Comparison of ENCODE assay signal across 11 cellular contexts in genomic region chr16:28264656-28265055, GRCh38. TPM values are rescaled to one million over a fixed set of nuclear protein-coding genes. Genes with fewer than 3 reads are reported as not detected.
DNase-seq lines count a peak whose midpoint lies in the region; ATAC-seq and TF ChIP-seq lines count a peak whose summit lies in the region.
"Had no signal": no experiment of that assay in that cellular context is flagged by ENCODE, and none has a peak within 500 bp of the region (broad histone marks: within the 10 kb centered on the region; RNA-seq: fewer than 3 reads in every experiment).

No MANE protein-coding gene starts in this region.

- H3K9me3 Mint-ChIP-seq in activated CD4-positive, alpha-beta memory T cell treated with anti-CD3 and anti-CD28 coated beads, Interleukin-2, amount 10 ng/mL, durations not matched to agents 7 days and 5 days = no peaks in the 10 kb centered on the region
- H3K9me3 Mint-ChIP-seq in WTC11 = 0 out of 2 replicates have a peak, but pooled peaks cover 5% of the 10 kb centered on the region

- peaks cover 4% of the 10 kb centered on the region for H3K4me1 Mint-ChIP-seq in activated CD4-positive, alpha-beta memory T cell treated with anti-CD3 and anti-CD28 coated beads, Interleukin-2, amount 10 ng/mL, durations not matched to agents 7 days and 5 days
- H3K4me1 Mint-ChIP-seq in WTC11 = peaks cover 27% of the 10 kb centered on the region

- DNase-seq in NCI-H82 (lab: John Stamatoyannopoulos, UW) (peak; percentile 41), NCI-H82 treated with DMSO at 0.1 percent for 48 hours (lab: John Stamatoyannopoulos, UW; ENCODE audit: unreplicated experiment) (no peak), NCI-H226 (peak; percentile 95), foreskin fibroblast (peak; percentile 23 to 53), superior temporal gyrus (ENCODE audit: extremely low spot score) (peak; percentile 52), WTC11 (ENCODE audit: low spot score) (no peak)
- no peak for DNase-seq in activated CD4-positive, alpha-beta memory T cell treated with anti-CD3 and anti-CD28 coated beads, Interleukin-2, amount 10 ng/mL, durations not matched to agents 7 days and 5 days
- DNase-seq: SK-N-SH had no signal

- no peak for ATAC-seq in GM21529 (IDR thresholded peaks at IDR 0.05; ENCODE audit: unreplicated experiment)
- no peak for ATAC-seq in WTC11

- H3K4me3 ChIP-seq in foreskin fibroblast (ENCODE audit: low read depth in 1 of 2, low read length in 2 of 2) = no peak overlapping the region
- H3K4me3 ChIP-seq: skin epidermis had no signal

- no peak overlapping the region for H3K27ac Mint-ChIP-seq in activated CD4-positive, alpha-beta memory T cell treated with anti-CD3 and anti-CD28 coated beads, Interleukin-2, amount 10 ng/mL, durations not matched to agents 7 days and 5 days
- H3K27ac Mint-ChIP-seq in WTC11 = no peak overlapping the region

- POLR2A ChIA-PET in activated CD4-positive, alpha-beta memory T cell treated with anti-CD3 and anti-CD28 coated beads, Interleukin-2, amount 10 ng/mL, durations not matched to agents 7 days and 5 days (lab: Charles Lee) = no interaction called here
- POLR2A ChIA-PET in WTC11 (lab: Charles Lee) = no interaction called here

- H3K27me3 Mint-ChIP-seq in activated CD4-positive, alpha-beta memory T cell treated with anti-CD3 and anti-CD28 coated beads, Interleukin-2, amount 10 ng/mL, durations not matched to agents 7 days and 5 days = peaks cover 39% of the 10 kb centered on the region
- no peaks in the 10 kb centered on the region for H3K27me3 Mint-ChIP-seq in WTC11 (ENCODE audit: low read depth)

- CTCF ChIA-PET in activated CD4-positive, alpha-beta memory T cell treated with anti-CD3 and anti-CD28 coated beads, Interleukin-2, amount 10 ng/mL, durations not matched to agents 7 days and 5 days (lab: Charles Lee) = interaction anchor here (0.7 kb wide), 1 partner anchor 1635 kb away, joined by 3 read pairs; the partner anchor contains the start of gene ASPHD1
- CTCF ChIA-PET in WTC11 (lab: Charles Lee) = interaction anchor here (0.6 kb wide), 1 partner anchor 12 kb away, joined by 3 read pairs; no protein-coding TSS in a partner anchor

- TF ChIP-seq CTCF in foreskin fibroblast (IDR thresholded peaks at IDR 0.05; ENCODE audit: low read depth, low read length) (no peak), WTC11 (IDR thresholded peaks at IDR 0.05) (no peak)

- H3K4me3 Mint-ChIP-seq in activated CD4-positive, alpha-beta memory T cell treated with anti-CD3 and anti-CD28 coated beads, Interleukin-2, amount 10 ng/mL, durations not matched to agents 7 days and 5 days = no peak overlapping the region
- no peak overlapping the region for H3K4me3 Mint-ChIP-seq in WTC11

- H3K36me3 Mint-ChIP-seq in activated CD4-positive, alpha-beta memory T cell treated with anti-CD3 and anti-CD28 coated beads, Interleukin-2, amount 10 ng/mL, durations not matched to agents 7 days and 5 days (ENCODE audit: low read depth) = no peaks in the 10 kb centered on the region
- no peaks in the 10 kb centered on the region for H3K36me3 Mint-ChIP-seq in WTC11

TF ChIP-seq in WTC11, 78 proteins besides CTCF, POLR2A, EP300 and RAD21 (continues in another document):
- TF ChIP-seq ARID4B (CRISPR knock-in tag; IDR thresholded peaks at IDR 0.05; ENCODE audit: borderline replicate concordance) (no peak), PREB (CRISPR knock-in tag; IDR thresholded peaks at IDR 0.05; ENCODE audit: borderline replicate concordance) (no peak), CDX4 (CRISPR knock-in tag; IDR thresholded peaks at IDR 0.05; ENCODE audit: borderline replicate concordance) (no peak), ZNF281 (CRISPR knock-in tag; IDR thresholded peaks at IDR 0.05) (no peak), ATF6 (CRISPR knock-in tag; IDR thresholded peaks at IDR 0.05) (no peak)

RNA-seq across cellular contexts. Expression of gene SBK1, which starts 27.7 kb away (rescaled TPM):
- 1 to 10 TPM; 9.8 TPM for total RNA-seq in activated CD4-positive, alpha-beta memory T cell treated with anti-CD3 and anti-CD28 coated beads, Interleukin-2, amount 10 ng/mL, durations not matched to agents 7 days and 5 days
- 79.4 to 85.7 TPM (median 82.6 TPM) in 3 replicates for total RNA-seq in WTC11 (2021)
- total RNA-seq: mesenteric fat pad had no signal

RNA-seq across cellular contexts. Expression of gene XPO6, which starts 52.9 kb away (rescaled TPM):
- 100 to 1,000 TPM; 218 to 223 TPM for total RNA-seq in activated CD4-positive, alpha-beta memory T cell treated with anti-CD3 and anti-CD28 coated beads, Interleukin-2, amount 10 ng/mL, durations not matched to agents 7 days and 5 days
- 125 to 160 TPM (median 133 TPM) in 3 replicates for total RNA-seq in WTC11 (2021)

Comparison
In these comparisons a context has a peak if more than half of its experiments do, and no peak if none do; other contexts are left out.
1. DNase-seq: peak in NCI-H82 (single experiment), NCI-H226 (single experiment), foreskin fibroblast (2 of 2) and superior temporal gyrus (single experiment); none in NCI-H82 treated with DMSO at 0.1 percent for 48 hours (single experiment), activated CD4-positive, alpha-beta memory T cell treated with anti-CD3 and anti-CD28 coated beads, Interleukin-2, amount 10 ng/mL, durations not matched to agents 7 days and 5 days (single experiment) and WTC11 (single experiment).